In the genomic region with DNA sequence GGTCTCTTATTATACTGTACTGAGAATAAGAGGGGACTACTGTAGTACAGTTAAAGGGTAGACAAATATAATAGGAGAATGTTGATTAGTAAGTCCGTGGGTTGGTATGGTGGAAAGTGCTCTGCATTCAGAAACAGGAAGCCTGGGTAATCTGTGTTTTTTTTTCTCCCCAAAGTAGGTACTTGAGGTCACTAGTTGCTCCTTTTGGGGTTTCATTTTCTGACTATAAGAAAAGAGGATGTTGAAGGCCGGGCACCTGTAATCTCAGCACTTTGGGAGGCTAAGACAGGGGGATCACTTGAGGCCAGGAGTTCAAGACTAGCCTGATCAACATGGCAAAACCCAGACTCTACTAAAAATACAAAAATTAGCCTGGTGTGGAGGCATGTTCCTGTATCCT, we compare ENCODE assay signal across 14 cellular contexts. TPM values are rescaled to one million over a fixed set of nuclear protein-coding genes. Genes with fewer than 3 reads are reported as not detected.
A peak's percentile ranks its signal among the peaks of the same experiment; 100 is the strongest.
DNase-seq lines count a peak whose midpoint lies in the region; ATAC-seq and TF ChIP-seq lines count a peak whose summit lies in the region.
"Had no signal": no experiment of that assay in that cellular context is flagged by ENCODE, and none has a peak within 500 bp of the region (broad histone marks: within the 10 kb centered on the region; RNA-seq: fewer than 3 reads in every experiment).

No MANE protein-coding gene starts in this region.

- no peak for TF ChIP-seq CTCF in osteocyte (IDR thresholded peaks at IDR 0.05)
- TF ChIP-seq CTCF in WTC11 (IDR thresholded peaks at IDR 0.05): no peak

- no peaks in the 10 kb centered on the region for H3K4me1 Mint-ChIP-seq in osteocyte (ENCODE audit: unreplicated experiment)
- H3K4me1 Mint-ChIP-seq in WTC11: peaks cover 32% of the 10 kb centered on the region

- peak overlapping the region; percentile 12; the same call in 1 of the 2 replicates for H3K4me2 ChIP-seq in BLaER1
- H3K4me2 ChIP-seq: KMS-11 had no signal

- H3K9me3 Mint-ChIP-seq in osteocyte (ENCODE audit: unreplicated experiment): peaks cover under 1% of the 10 kb centered on the region
- H3K9me3 Mint-ChIP-seq in WTC11: peaks cover 11% of the 10 kb centered on the region

- no peaks in the 10 kb centered on the region for H3K27me3 ChIP-seq in BLaER1
- H3K27me3 ChIP-seq: tibial nerve had no signal

- no peak overlapping the region for H3K4me3 Mint-ChIP-seq in osteocyte (ENCODE audit: unreplicated experiment)
- no peak overlapping the region for H3K4me3 Mint-ChIP-seq in WTC11

- no peak overlapping the region for H3K9ac ChIP-seq in BLaER1
- H3K9ac ChIP-seq: KMS-11 had no signal

- H3K36me3 Mint-ChIP-seq in osteocyte (ENCODE audit: unreplicated experiment): no peaks in the 10 kb centered on the region
- peaks cover 11% of the 10 kb centered on the region for H3K36me3 Mint-ChIP-seq in WTC11

- CTCF ChIA-PET in WTC11 (lab: Charles Lee): no interaction called here

- H3K27ac ChIP-seq in BLaER1: peak overlapping the region; percentile 21; the same call in 1 of the 2 replicates
- H3K27ac ChIP-seq: KMS-11, tibial nerve had no signal

- ATAC-seq in GM19035 (IDR thresholded peaks at IDR 0.05; ENCODE audit: unreplicated experiment) (peak; percentile 67), HG02610 (IDR thresholded peaks at IDR 0.05; ENCODE audit: unreplicated experiment) (peak; percentile 59), HG03565 (IDR thresholded peaks at IDR 0.05; ENCODE audit: unreplicated experiment) (peak; percentile 72), WTC11 (no peak)

- H4K20me1 ChIP-seq in BLaER1: no peaks in the 10 kb centered on the region

- no peaks in the 10 kb centered on the region for H3K9me3 ChIP-seq in BLaER1
- H3K9me3 ChIP-seq: tibial nerve had no signal

- H3K27me3 Mint-ChIP-seq in osteocyte (ENCODE audit: unreplicated experiment): no peaks in the 10 kb centered on the region
- peaks cover 1% of the 10 kb centered on the region; the same call in 1 of the 2 replicates for H3K27me3 Mint-ChIP-seq in WTC11 (ENCODE audit: low read depth)
- H3K27me3 Mint-ChIP-seq: progenitor cell of endocrine pancreas had no signal

- POLR2A ChIA-PET in WTC11 (lab: Charles Lee): no interaction called here

- no peaks in the 10 kb centered on the region for H3K36me3 ChIP-seq in BLaER1
- H3K36me3 ChIP-seq: tibial nerve had no signal

- no peak overlapping the region for H3K4me3 ChIP-seq in BLaER1
- H3K4me3 ChIP-seq: tibial nerve had no signal

- DNase-seq in DMS53 (lab: John Stamatoyannopoulos, UW) (no peak), middle frontal gyrus (ENCODE audit: extremely low spot score, low spot score) (no peak), osteocyte (ENCODE audit: extremely low spot score, unreplicated experiment) (no peak), WTC11 (ENCODE audit: low spot score) (no peak)
- DNase-seq: NCI-H2171 treated with DMSO at 0.1 percent for 48 hours had no signal

- H3K27ac Mint-ChIP-seq in osteocyte (ENCODE audit: unreplicated experiment): no peak overlapping the region
- no peak overlapping the region for H3K27ac Mint-ChIP-seq in WTC11
- H3K27ac Mint-ChIP-seq: progenitor cell of endocrine pancreas had no signal

- peaks cover 73% of the 10 kb centered on the region for H3K4me1 ChIP-seq in BLaER1
- H3K4me1 ChIP-seq: tibial nerve had no signal

TF ChIP-seq in WTC11, 78 proteins besides CTCF, POLR2A, EP300 and RAD21:
- TF ChIP-seq, protein P1, sequence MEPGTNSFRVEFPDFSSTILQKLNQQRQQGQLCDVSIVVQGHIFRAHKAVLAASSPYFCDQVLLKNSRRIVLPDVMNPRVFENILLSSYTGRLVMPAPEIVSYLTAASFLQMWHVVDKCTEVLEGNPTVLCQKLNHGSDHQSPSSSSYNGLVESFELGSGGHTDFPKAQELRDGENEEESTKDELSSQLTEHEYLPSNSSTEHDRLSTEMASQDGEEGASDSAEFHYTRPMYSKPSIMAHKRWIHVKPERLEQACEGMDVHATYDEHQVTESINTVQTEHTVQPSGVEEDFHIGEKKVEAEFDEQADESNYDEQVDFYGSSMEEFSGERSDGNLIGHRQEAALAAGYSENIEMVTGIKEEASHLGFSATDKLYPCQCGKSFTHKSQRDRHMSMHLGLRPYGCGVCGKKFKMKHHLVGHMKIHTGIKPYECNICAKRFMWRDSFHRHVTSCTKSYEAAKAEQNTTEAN (CRISPR knock-in tag; IDR thresholded peaks at IDR 0.05): no peak
- TF ChIP-seq FOXP1 (CRISPR knock-in tag; IDR thresholded peaks at IDR 0.05; ENCODE audit: borderline replicate concordance): no peak
- TF ChIP-seq NFYB (CRISPR knock-in tag; conservative IDR thresholded peaks at IDR 0.05; ENCODE audit: low read depth): no peak
- TF ChIP-seq, protein P2, sequence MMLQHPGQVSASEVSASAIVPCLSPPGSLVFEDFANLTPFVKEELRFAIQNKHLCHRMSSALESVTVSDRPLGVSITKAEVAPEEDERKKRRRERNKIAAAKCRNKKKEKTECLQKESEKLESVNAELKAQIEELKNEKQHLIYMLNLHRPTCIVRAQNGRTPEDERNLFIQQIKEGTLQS (CRISPR knock-in tag; conservative IDR thresholded peaks at IDR 0.05): no peak
- TF ChIP-seq OVOL2 (CRISPR knock-in tag; IDR thresholded peaks at IDR 0.05; ENCODE audit: borderline replicate concordance): no peak
- TF ChIP-seq, protein P3, sequence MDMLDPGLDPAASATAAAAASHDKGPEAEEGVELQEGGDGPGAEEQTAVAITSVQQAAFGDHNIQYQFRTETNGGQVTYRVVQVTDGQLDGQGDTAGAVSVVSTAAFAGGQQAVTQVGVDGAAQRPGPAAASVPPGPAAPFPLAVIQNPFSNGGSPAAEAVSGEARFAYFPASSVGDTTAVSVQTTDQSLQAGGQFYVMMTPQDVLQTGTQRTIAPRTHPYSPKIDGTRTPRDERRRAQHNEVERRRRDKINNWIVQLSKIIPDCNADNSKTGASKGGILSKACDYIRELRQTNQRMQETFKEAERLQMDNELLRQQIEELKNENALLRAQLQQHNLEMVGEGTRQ (CRISPR knock-in tag; IDR thresholded peaks at IDR 0.05): no peak
- TF ChIP-seq RORB (CRISPR knock-in tag; IDR thresholded peaks at IDR 0.05): no peak
- TF ChIP-seq, protein P4, sequence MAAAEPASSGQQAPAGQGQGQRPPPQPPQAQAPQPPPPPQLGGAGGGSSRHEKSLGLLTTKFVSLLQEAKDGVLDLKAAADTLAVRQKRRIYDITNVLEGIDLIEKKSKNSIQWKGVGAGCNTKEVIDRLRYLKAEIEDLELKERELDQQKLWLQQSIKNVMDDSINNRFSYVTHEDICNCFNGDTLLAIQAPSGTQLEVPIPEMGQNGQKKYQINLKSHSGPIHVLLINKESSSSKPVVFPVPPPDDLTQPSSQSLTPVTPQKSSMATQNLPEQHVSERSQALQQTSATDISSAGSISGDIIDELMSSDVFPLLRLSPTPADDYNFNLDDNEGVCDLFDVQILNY (CRISPR knock-in tag; IDR thresholded peaks at IDR 0.05): no peak
- no peak for TF ChIP-seq ESRRA (CRISPR knock-in tag; IDR thresholded peaks at IDR 0.05; ENCODE audit: borderline replicate concordance)
TF ChIP-seq in WTC11: peak in this region for 0.

RNA-seq across cellular contexts. Expression of a gene that starts 42.0 kb away (rescaled TPM):
- total RNA-seq in osteocyte (9.2 and 10.3 TPM in 2 replicates), WTC11 (2021) (37.2 to 42.8 TPM (median 40.8 TPM) in 3 replicates)

RNA-seq across cellular contexts. Expression of a gene that starts 47.7 kb away (rescaled TPM):
- not detected in 2 replicates for total RNA-seq in osteocyte
- total RNA-seq in WTC11 (2021): not detected in 3 replicates
- total RNA-seq: lung microvascular endothelial cell, progenitor cell of endocrine pancreas, SK-MEL-5, tibial nerve had no signal
